Comparison of ENCODE assay signal across 26 cellular contexts in the genomic region with DNA sequence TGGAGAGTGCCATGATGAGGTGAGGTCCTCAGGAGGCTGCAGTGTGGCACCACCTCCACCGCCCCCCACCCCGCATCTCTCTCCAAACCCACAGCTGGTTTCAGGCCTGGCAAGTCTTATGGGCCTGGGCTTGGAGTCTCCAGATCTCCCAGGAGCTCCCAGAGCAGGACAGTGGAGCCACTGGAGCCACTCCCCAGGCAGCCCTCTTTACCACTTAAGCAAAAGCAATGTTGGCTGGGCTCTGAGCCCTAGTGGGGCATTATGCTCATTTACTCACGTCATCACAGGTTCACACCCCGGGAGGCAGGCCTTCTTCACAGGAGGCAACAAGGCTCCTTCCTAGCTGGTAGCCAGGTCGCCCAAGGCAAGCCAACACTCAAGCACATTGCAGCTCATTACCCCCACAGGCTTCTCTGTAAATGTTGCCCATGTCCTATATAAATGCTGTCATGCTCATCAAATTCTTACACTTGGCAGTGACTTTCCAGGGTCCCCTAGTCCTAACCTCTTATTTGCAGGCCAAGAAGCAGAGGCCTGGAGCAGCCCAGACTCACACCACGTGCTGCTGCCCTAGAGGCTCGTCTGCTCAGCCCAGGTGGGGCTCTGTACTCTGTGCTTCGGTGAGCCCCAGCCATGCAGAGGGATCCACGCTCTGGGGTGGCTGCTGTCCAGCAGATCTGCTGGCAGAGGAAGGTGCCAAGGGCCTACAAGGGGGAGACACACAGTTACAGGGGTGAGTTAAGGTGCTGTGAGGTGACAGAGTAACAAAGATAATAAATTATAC.
"Had no signal": no experiment of that assay in that cellular context is flagged by ENCODE, and none has a peak within 500 bp of the region (broad histone marks: within the 10 kb centered on the region; RNA-seq: fewer than 3 reads in every experiment).

No MANE protein-coding gene starts in this region.

- H3K4me1 ChIP-seq: breast epithelium, colonic mucosa, gastroesophageal sphincter, left lung, transverse colon had no signal

- H3K27ac ChIP-seq: breast epithelium, colonic mucosa, dorsolateral prefrontal cortex, gastroesophageal sphincter, left lung, neutrophil, transverse colon had no signal

- H3K36me3 ChIP-seq: breast epithelium, colonic mucosa, gastroesophageal sphincter, left lung, neutrophil, transverse colon had no signal

- H3K9me3 Mint-ChIP-seq: activated CD4-positive, alpha-beta memory T cell treated with anti-CD3 and anti-CD28 coated beads for 36 hours; activated CD4-positive, alpha-beta T cell treated with anti-CD3 and anti-CD28 coated beads, Interleukin-2, amount 10 ng/mL, durations not matched to agents 24 days and 14 days; activated T-helper 2 cell treated with anti-CD3 and anti-CD28 coated beads, Interferon-gamma antibody, Interleukin-2, Interleukin-4, amounts not matched to agents 10 μg/mL and 5 μg/mL and 100 μg/mL, durations not matched to agents 14 hours and 24 hours and 36 hours; immature natural killer cell had no signal

- H3K4me3 Mint-ChIP-seq: activated CD4-positive, alpha-beta memory T cell treated with anti-CD3 and anti-CD28 coated beads for 36 hours; activated CD4-positive, alpha-beta T cell treated with anti-CD3 and anti-CD28 coated beads, Interleukin-2, amount 10 ng/mL, durations not matched to agents 24 days and 14 days; immature natural killer cell; nephron; stimulated activated naive B cell treated with anti-CD40 and anti-IgM and Interleukin-4, amounts not matched to agents 10 μg/mL and 1 μg/mL and 100 μg/mL, for 72 hours had no signal

- H3K27me3 ChIP-seq: breast epithelium, colonic mucosa had no signal

- ATAC-seq: activated naive CD4-positive, alpha-beta T cell treated with anti-CD3 and anti-CD28 coated beads, Interleukin-2, amount 50 U/mL, for 72 hours; gastroesophageal sphincter; left lung; sciatic nerve; stimulated activated naive B cell treated with anti-CD40 and anti-IgM and Interleukin-4, amounts not matched to agents 10 μg/mL and 1 μg/mL and 100 μg/mL, for 72 hours had no signal

- H3K36me3 Mint-ChIP-seq: activated CD4-positive, alpha-beta memory T cell treated with anti-CD3 and anti-CD28 coated beads for 36 hours; activated naive CD4-positive, alpha-beta T cell treated with anti-CD3 and anti-CD28 coated beads, Interleukin-2, amount 50 U/mL, for 72 hours; immature natural killer cell; stimulated activated naive B cell treated with anti-CD40 and anti-IgM and Interleukin-4, amounts not matched to agents 10 μg/mL and 1 μg/mL and 100 μg/mL, for 72 hours had no signal

- H3K4me3 ChIP-seq: breast epithelium, colonic mucosa, dorsolateral prefrontal cortex, gastroesophageal sphincter, left lung, transverse colon had no signal

- H3K9me3 ChIP-seq: breast epithelium, colonic mucosa, gastroesophageal sphincter, left lung, neutrophil, transverse colon had no signal

- DNase-seq: activated CD4-positive, alpha-beta memory T cell treated with anti-CD3 and anti-CD28 coated beads for 36 hours; activated CD4-positive, alpha-beta T cell treated with anti-CD3 and anti-CD28 coated beads, Interleukin-2, amount 10 ng/mL, durations not matched to agents 24 days and 14 days; activated CD4-positive, CD25-positive, alpha-beta regulatory T cell treated with anti-CD3 and anti-CD28 coated beads, Interleukin-2, amount 50 U/mL, for 72 hours; activated CD8-positive, alpha-beta memory T cell treated with anti-CD3 and anti-CD28 coated beads, Interleukin-2, amount 50 U/mL, for 48 hours; activated T-cell treated with anti-CD3 and anti-CD28 coated beads, Interleukin-2, amount 50 U/mL, for 48 hours; colonic mucosa; dorsolateral prefrontal cortex; effector memory CD4-positive, alpha-beta T cell; erythroblast; head of caudate nucleus; hypothalamus; immature natural killer cell; left lung; small intestine; stimulated activated CD4-positive, alpha-beta T cell treated with anti-CD3 and anti-CD28 coated beads, Interleukin-1b, Interleukin-23, amount 100 ng/mL, for 48 hours; stimulated activated CD4-positive, alpha-beta T cell treated with anti-CD3 and anti-CD28 coated beads, Interleukin-4, amount 100 ng/mL, for 4 hours; stimulated activated naive B cell treated with anti-CD40 and anti-IgM and Interleukin-4, amounts not matched to agents 10 μg/mL and 1 μg/mL and 100 μg/mL, for 72 hours; T-helper 2 cell; transverse colon had no signal

- H3K27ac Mint-ChIP-seq: activated CD4-positive, alpha-beta memory T cell treated with anti-CD3 and anti-CD28 coated beads for 36 hours; activated CD4-positive, alpha-beta T cell treated with anti-CD3 and anti-CD28 coated beads, Interleukin-2, amount 10 ng/mL, durations not matched to agents 24 days and 14 days; activated naive CD4-positive, alpha-beta T cell treated with anti-CD3 and anti-CD28 coated beads, Interleukin-2, amount 50 U/mL, for 72 hours; activated T-helper 2 cell treated with anti-CD3 and anti-CD28 coated beads, Interferon-gamma antibody, Interleukin-2, Interleukin-4, amounts not matched to agents 10 μg/mL and 5 μg/mL and 100 μg/mL, durations not matched to agents 14 hours and 24 hours and 36 hours; immature natural killer cell; nephron; stimulated activated naive B cell treated with anti-CD40 and anti-IgM and Interleukin-4, amounts not matched to agents 10 μg/mL and 1 μg/mL and 100 μg/mL, for 72 hours had no signal

- H3K27me3 Mint-ChIP-seq: activated CD4-positive, alpha-beta T cell treated with anti-CD3 and anti-CD28 coated beads, Interleukin-2, amount 10 ng/mL, durations not matched to agents 24 days and 14 days had no signal

- H3K4me1 Mint-ChIP-seq: activated CD4-positive, alpha-beta T cell treated with anti-CD3 and anti-CD28 coated beads, Interleukin-2, amount 10 ng/mL, durations not matched to agents 24 days and 14 days; immature natural killer cell; stimulated activated naive B cell treated with anti-CD40 and anti-IgM and Interleukin-4, amounts not matched to agents 10 μg/mL and 1 μg/mL and 100 μg/mL, for 72 hours had no signal
